ENCODE assay signal across 8 cellular contexts in the genomic region with DNA sequence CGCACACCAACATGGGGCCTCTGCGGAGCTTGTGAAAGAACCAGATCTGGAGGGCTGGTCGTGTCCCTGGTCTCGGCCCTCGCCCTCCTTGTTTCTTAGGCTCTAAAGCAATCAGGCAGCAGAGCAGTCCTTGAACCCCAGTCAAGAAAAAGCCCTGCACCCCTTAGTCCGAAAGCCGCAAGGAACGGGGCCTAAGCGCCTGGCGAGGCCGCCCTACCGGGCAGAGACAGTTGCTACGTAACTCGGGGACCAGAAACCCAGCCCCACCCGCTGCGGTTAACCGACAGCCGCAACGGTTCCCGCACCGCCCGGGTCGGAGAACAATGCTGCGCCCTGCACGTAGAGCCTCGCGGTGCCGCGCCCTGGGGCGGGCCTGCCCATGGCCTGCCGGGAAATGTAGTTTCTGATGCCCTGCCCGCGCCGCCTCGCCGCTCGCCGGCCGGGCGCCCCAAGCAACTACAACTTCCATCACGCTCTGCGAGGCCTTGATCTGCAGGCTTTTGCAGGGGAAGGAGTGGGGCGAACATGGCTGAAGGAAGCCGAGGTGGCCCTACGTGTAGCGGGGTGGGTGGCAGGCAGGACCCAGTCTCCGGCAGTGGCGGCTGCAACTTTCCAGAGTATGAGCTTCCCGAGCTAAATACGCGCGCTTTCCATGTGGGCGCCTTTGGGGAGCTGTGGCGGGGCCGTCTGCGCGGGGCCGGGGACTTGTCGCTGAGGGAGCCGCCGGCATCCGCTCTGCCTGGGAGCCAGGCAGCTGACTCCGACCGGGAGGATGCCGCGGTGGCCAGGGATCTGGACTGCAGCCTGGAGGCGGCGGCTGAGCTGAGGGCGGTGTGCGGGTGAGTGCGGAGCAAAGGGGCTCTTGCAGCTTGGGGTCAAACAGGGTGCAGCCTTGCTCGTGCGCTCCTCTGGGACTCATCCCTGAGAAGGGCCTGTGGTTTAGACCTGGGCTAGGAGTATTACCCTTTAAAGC.
DNase-seq lines count a peak whose midpoint lies in the region; ATAC-seq lines count a peak whose summit lies in the region.

A gene (plus strand): TSS at position 522 of the 973 bp plus-strand sequence. CDS start 4 bp downstream, at position 526.

- peaks cover 8% of the 10 kb centered on the region; the same call in 1 of the 2 replicates for H3K9me3 ChIP-seq in BLaER1

- peak within 1 kb of the TSS; percentile 83 for H3K4me2 ChIP-seq in BLaER1

- peaks cover 31% of the 10 kb centered on the region for H3K36me3 ChIP-seq in BLaER1

- H3K9ac ChIP-seq in BLaER1, result peak within 1 kb of the TSS; percentile 85

- no peaks in the 10 kb centered on the region for H3K27me3 ChIP-seq in BLaER1

- DNase-seq in NCI-H524 treated with DMSO at 0.1 percent for 48 hours (lab: John Stamatoyannopoulos, UW), result peak; percentile 66
- DNase-seq in activated CD4-positive, alpha-beta T cell treated with anti-CD3 and anti-CD28 coated beads for 48 hours, result peak; percentile 94
- DNase-seq in kidney glomerular epithelial cell (lab: John Stamatoyannopoulos, UW), result peak; percentile 93
- DNase-seq in stimulated activated CD4-positive, alpha-beta T cell treated with anti-CD3 and anti-CD28 coated beads, Interleukin-15, amount 100 ng/mL, for 48 hours (ENCODE audit: low read depth in 2 of 2), result peak; percentile 83 to 90

- H3K4me1 ChIP-seq in BLaER1, result peaks cover 42% of the 10 kb centered on the region

- H3K27ac ChIP-seq in BLaER1 (peak within 1 kb of the TSS; percentile 83), cingulate gyrus (ENCODE audit: low read depth, low read length) (peak within 1 kb of the TSS; percentile 94)

- H4K20me1 ChIP-seq in BLaER1, result peaks cover 31% of the 10 kb centered on the region

- ATAC-seq in GM19324 (IDR thresholded peaks at IDR 0.05; ENCODE audit: low FRiP score, unreplicated experiment) (peak; percentile 99), HG03460 (IDR thresholded peaks at IDR 0.05; ENCODE audit: unreplicated experiment) (peak; percentile 95)

- H3K4me3 ChIP-seq in BLaER1, result peak within 1 kb of the TSS; percentile 94

Comparison
In these comparisons a context has a peak if more than half of its experiments do, and no peak if none do; other contexts are left out.
1. Peak in every context shown above with its lines: DNase-seq, ATAC-seq, H3K4me3 ChIP-seq and H3K27ac ChIP-seq.